Comparison of ENCODE assay signal across 14 cellular contexts in genomic region chr17:48598727-48599126, GRCh38. TPM values are rescaled to one million over a fixed set of nuclear protein-coding genes. Genes with fewer than 3 reads are reported as not detected.
DNase-seq lines count a peak whose midpoint lies in the region; ATAC-seq, FAIRE-seq and TF ChIP-seq lines count a peak whose summit lies in the region.
"Had no signal": no experiment of that assay in that cellular context is flagged by ENCODE, and none has a peak within 500 bp of the region (broad histone marks: within the 10 kb centered on the region; RNA-seq: fewer than 3 reads in every experiment).

No MANE protein-coding gene starts in this region.

- POLR2A ChIA-PET in activated CD8-positive, alpha-beta T cell treated with anti-CD3 and anti-CD28 coated beads for 36 hours (lab: Charles Lee), result interaction anchor here (0.6 to 1.2 kb wide), 3 partner anchors 20 to 587 kb away, joined by 3 read pairs; no protein-coding TSS in a partner anchor

- TF ChIP-seq POLR2A in suprapubic skin (IDR thresholded peaks at IDR 0.05), result no peak

- H3K36me3 ChIP-seq in kidney (ENCODE audit: control insufficient read depth in 1 of 2, insufficient read depth in 2 of 2, low read length in 2 of 2), result peaks cover 0 to 12% of the 10 kb centered on the region in 2 donors
- peaks cover 3% of the 10 kb centered on the region for H3K36me3 ChIP-seq in suprapubic skin
- H3K36me3 ChIP-seq: brain microvascular endothelial cell, HAP-1, upper lobe of right lung had no signal

- H3K27me3 Mint-ChIP-seq in activated T-cell treated with anti-CD3 and anti-CD28 coated beads, Interleukin-2, amount 50 U/mL, for 72 hours (ENCODE audit: low read depth), result peaks cover 100% of the 10 kb centered on the region
- peaks cover 87% of the 10 kb centered on the region for H3K27me3 Mint-ChIP-seq in activated CD8-positive, alpha-beta T cell treated with anti-CD3 and anti-CD28 coated beads for 36 hours

- H3K9me3 Mint-ChIP-seq in activated T-cell treated with anti-CD3 and anti-CD28 coated beads, Interleukin-2, amount 50 U/mL, for 72 hours, result no peaks in the 10 kb centered on the region
- no peaks in the 10 kb centered on the region for H3K9me3 Mint-ChIP-seq in activated CD8-positive, alpha-beta T cell treated with anti-CD3 and anti-CD28 coated beads for 36 hours

- peaks cover 84% of the 10 kb centered on the region for H3K27me3 ChIP-seq in suprapubic skin

- CTCF ChIA-PET in activated CD8-positive, alpha-beta T cell treated with anti-CD3 and anti-CD28 coated beads for 36 hours (lab: Charles Lee), result interaction anchor here (1.0 kb wide), 1 partner anchor 134 kb away, joined by 3 read pairs; no protein-coding TSS in a partner anchor

- intact Hi-C loops in activated CD8-positive, alpha-beta T cell treated with anti-CD3 and anti-CD28 coated beads for 36 hours (cut with micrococcal nuclease), result no loop called here
- intact Hi-C loops in kidney (cut with DNase I), result loop anchor here (10.0 kb wide), 1 partner anchor 264 kb away; no protein-coding TSS in a partner anchor

- no peak overlapping the region for H3K27ac Mint-ChIP-seq in activated T-cell treated with anti-CD3 and anti-CD28 coated beads, Interleukin-2, amount 50 U/mL, for 72 hours
- no peak overlapping the region for H3K27ac Mint-ChIP-seq in activated CD8-positive, alpha-beta T cell treated with anti-CD3 and anti-CD28 coated beads for 36 hours

- H3K36me3 Mint-ChIP-seq in activated T-cell treated with anti-CD3 and anti-CD28 coated beads, Interleukin-2, amount 50 U/mL, for 72 hours (ENCODE audit: insufficient read depth in 2 of 2), result no peaks in the 10 kb centered on the region
- H3K36me3 Mint-ChIP-seq in activated CD8-positive, alpha-beta T cell treated with anti-CD3 and anti-CD28 coated beads for 36 hours (ENCODE audit: low read depth), result no peaks in the 10 kb centered on the region

- peak overlapping the region; percentile 20 to 72 for H3K9ac ChIP-seq in kidney (ENCODE audit: low read length in 2 of 2)

- no peak for FAIRE-seq in kidney (lab: Jason Lieb, UNC)

- H3K9me3 ChIP-seq in kidney (ENCODE audit: control insufficient read depth in 1 of 2, low read length in 2 of 2), result no peaks in the 10 kb centered on the region
- H3K9me3 ChIP-seq in suprapubic skin, result no peaks in the 10 kb centered on the region
- H3K9me3 ChIP-seq: HAP-1, mucosa of descending colon, upper lobe of right lung had no signal

- no peak for TF ChIP-seq CTCF in activated CD8-positive, alpha-beta T cell treated with anti-CD3 and anti-CD28 coated beads for 36 hours (IDR thresholded peaks at IDR 0.05)
- TF ChIP-seq CTCF in kidney (IDR thresholded peaks at IDR 0.05; ENCODE audit: borderline replicate concordance, extremely low read depth, insufficient read depth) (no peak), suprapubic skin (IDR thresholded peaks at IDR 0.05) (no peak)

- H3K4me1 ChIP-seq in kidney (ENCODE audit: control insufficient read depth in 1 of 2, insufficient read depth in 1 of 2, low read depth in 1 of 2, low read length in 2 of 2) (peaks cover 11 to 12% of the 10 kb centered on the region in 2 donors), suprapubic skin (peaks cover 63% of the 10 kb centered on the region)

- peaks cover 41% of the 10 kb centered on the region for H3K4me1 Mint-ChIP-seq in activated T-cell treated with anti-CD3 and anti-CD28 coated beads, Interleukin-2, amount 50 U/mL, for 72 hours (ENCODE audit: low read depth)
- peaks cover 33% of the 10 kb centered on the region for H3K4me1 Mint-ChIP-seq in activated CD8-positive, alpha-beta T cell treated with anti-CD3 and anti-CD28 coated beads for 36 hours (ENCODE audit: low read depth)

- peak overlapping the region; percentile 33 to 76 for H3K4me3 Mint-ChIP-seq in activated T-cell treated with anti-CD3 and anti-CD28 coated beads, Interleukin-2, amount 50 U/mL, for 72 hours
- H3K4me3 Mint-ChIP-seq in activated CD8-positive, alpha-beta T cell treated with anti-CD3 and anti-CD28 coated beads for 36 hours, result peak overlapping the region; percentile 59

- no peak for ATAC-seq in activated T-cell treated with anti-CD3 and anti-CD28 coated beads, Interleukin-2, amount 50 U/mL, for 72 hours (replicated peaks in 1 of 2)
- no peak for ATAC-seq in activated CD8-positive, alpha-beta T cell treated with anti-CD3 and anti-CD28 coated beads for 36 hours
- ATAC-seq in HG02884 (IDR thresholded peaks at IDR 0.05; ENCODE audit: unreplicated experiment), result no peak

- no peak for DNase-seq in activated T-cell treated with anti-CD3 and anti-CD28 coated beads, Interleukin-2, amount 50 U/mL, for 72 hours
- DNase-seq in activated T-cell treated with anti-CD3 and anti-CD28 coated beads, Interleukin-2, amount 50 U/mL, for 1 hour, result no peak
- DNase-seq in activated CD8-positive, alpha-beta T cell treated with anti-CD3 and anti-CD28 coated beads for 36 hours, result no peak
- DNase-seq in kidney, result peak; percentile 59
- no peak for DNase-seq in suprapubic skin (ENCODE audit: low spot score in 2 of 2)
- no peak for DNase-seq in NCI-H510A (lab: John Stamatoyannopoulos, UW)
- DNase-seq in NCI-H1694 treated with DMSO at 0.1 percent for 48 hours (lab: John Stamatoyannopoulos, UW), result no peak
- DNase-seq: brain microvascular endothelial cell, upper lobe of right lung had no signal

- 40% methylated on average over 7 of the region's 7 CpGs for WGBS in suprapubic skin

- no peak for TF ChIP-seq EP300 in suprapubic skin (IDR thresholded peaks at IDR 0.05)

- H3K4me3 ChIP-seq in kidney (ENCODE audit: low read length in 2 of 2) (peak overlapping the region; percentile 67 to 69), suprapubic skin (peak overlapping the region; percentile 67)
- H3K4me3 ChIP-seq: mucosa of descending colon had no signal

- peak overlapping the region; percentile 90 to 91 for H3K27ac ChIP-seq in kidney (ENCODE audit: low read depth in 2 of 2, low read length in 2 of 2)
- peak overlapping the region; percentile 81 for H3K27ac ChIP-seq in suprapubic skin
- H3K27ac ChIP-seq: brain microvascular endothelial cell had no signal

RNA-seq across cellular contexts. Expression of gene HOXB5, which starts 5.1 kb away (rescaled TPM):
- not detected for total RNA-seq in activated T-cell treated with anti-CD3 and anti-CD28 coated beads, Interleukin-2, amount 50 U/mL, for 72 hours
- not detected for total RNA-seq in activated CD8-positive, alpha-beta T cell treated with anti-CD3 and anti-CD28 coated beads for 36 hours
- total RNA-seq in kidney (27.0 TPM), suprapubic skin (under 1 TPM in 2 of 4 donors, not detected in 2; 0.72 to 0.80 TPM)
- polyA plus RNA-seq in kidney (ENCODE audit: insufficient read depth, low read depth, low replicate concordance), result 12.3 TPM
- total RNA-seq: skeletal muscle tissue had no signal

RNA-seq across cellular contexts. Expression of gene HOXB6, which starts 6.1 kb away (rescaled TPM):
- total RNA-seq in activated T-cell treated with anti-CD3 and anti-CD28 coated beads, Interleukin-2, amount 50 U/mL, for 72 hours, result under 1 TPM; 0.24 to 0.51 TPM
- not detected for total RNA-seq in activated CD8-positive, alpha-beta T cell treated with anti-CD3 and anti-CD28 coated beads for 36 hours
- total RNA-seq in kidney, result 90.2 TPM
- 44.0 TPM for polyA plus RNA-seq in kidney (ENCODE audit: insufficient read depth, low read depth, low replicate concordance)
- total RNA-seq in suprapubic skin, result 1 to 10 TPM in 2 of 4 donors, under 1 TPM in 1, not detected in 1; 0.39 to 4.5 (median 1.3) TPM
- total RNA-seq: skeletal muscle tissue had no signal

RNA-seq across cellular contexts. Expression of gene HOXB3, which starts 8.7 kb away (rescaled TPM):
- 1 to 10 TPM; 2.9 to 8.1 TPM for total RNA-seq in activated T-cell treated with anti-CD3 and anti-CD28 coated beads, Interleukin-2, amount 50 U/mL, for 72 hours
- 1 to 10 TPM; 1.4 to 2.0 TPM for total RNA-seq in activated CD8-positive, alpha-beta T cell treated with anti-CD3 and anti-CD28 coated beads for 36 hours
- total RNA-seq in kidney (99.0 TPM), suprapubic skin (10 to 100 TPM in 1 of 4 donors, 1 to 10 TPM in 3; 2.3 to 20.8 (median 3.9) TPM)
- polyA plus RNA-seq in kidney (ENCODE audit: insufficient read depth, low read depth, low replicate concordance), result 12.1 TPM

RNA-seq across cellular contexts. Expression of gene HOXB7, which starts 12.1 kb away (rescaled TPM):
- total RNA-seq in activated T-cell treated with anti-CD3 and anti-CD28 coated beads, Interleukin-2, amount 50 U/mL, for 72 hours, result 1 to 10 TPM; 1.3 to 1.6 TPM
- total RNA-seq in activated CD8-positive, alpha-beta T cell treated with anti-CD3 and anti-CD28 coated beads for 36 hours, result 1 to 10 TPM in 1 of 2 experiments, under 1 TPM in 1; 0.50 to 1.0 TPM
- total RNA-seq in kidney (45.4 TPM), suprapubic skin (1 to 10 TPM in 3 of 4 donors, under 1 TPM in 1; 0.95 to 3.6 (median 2.4) TPM)
- 49.6 TPM for polyA plus RNA-seq in kidney (ENCODE audit: insufficient read depth, low read depth, low replicate concordance)

RNA-seq across cellular contexts. Expression of gene HOXB8, which starts 16.4 kb away (rescaled TPM):
- total RNA-seq in activated T-cell treated with anti-CD3 and anti-CD28 coated beads, Interleukin-2, amount 50 U/mL, for 72 hours, result not detected
- total RNA-seq in activated CD8-positive, alpha-beta T cell treated with anti-CD3 and anti-CD28 coated beads for 36 hours, result not detected
- total RNA-seq in kidney (48.7 TPM), suprapubic skin (not detected)
- 19.3 TPM for polyA plus RNA-seq in kidney (ENCODE audit: insufficient read depth, low read depth, low replicate concordance)
- total RNA-seq: skeletal muscle tissue; T-helper 1 cell treated with Interleukin-12 subunit alpha and Interleukin-12 subunit beta and Interleukin-4 antibody, amounts not matched to agents 30 ng/mL and 1 ng/mL, for 36 hours had no signal

Comparison
In these comparisons a context has a peak if more than half of its experiments do, and no peak if none do; other contexts are left out.
1. RNA of gene HOXB5, which starts 5.1 kb away (total RNA-seq): 27.0 TPM in kidney (single experiment); 0.72 to 0.80 TPM in suprapubic skin, not detected in activated T-cell treated with anti-CD3 and anti-CD28 coated beads, Interleukin-2, amount 50 U/mL, for 72 hours and not detected in activated CD8-positive, alpha-beta T cell treated with anti-CD3 and anti-CD28 coated beads for 36 hours; every median in the first group is over 10 times any median in the second.
2. RNA of gene HOXB6, which starts 6.1 kb away (total RNA-seq): 90.2 TPM in kidney (single experiment); 0.39 to 4.5 TPM in suprapubic skin, 0.24 to 0.51 TPM in activated T-cell treated with anti-CD3 and anti-CD28 coated beads, Interleukin-2, amount 50 U/mL, for 72 hours and not detected in activated CD8-positive, alpha-beta T cell treated with anti-CD3 and anti-CD28 coated beads for 36 hours; every median in the first group is over 10 times any median in the second.